In the genomic region with DNA sequence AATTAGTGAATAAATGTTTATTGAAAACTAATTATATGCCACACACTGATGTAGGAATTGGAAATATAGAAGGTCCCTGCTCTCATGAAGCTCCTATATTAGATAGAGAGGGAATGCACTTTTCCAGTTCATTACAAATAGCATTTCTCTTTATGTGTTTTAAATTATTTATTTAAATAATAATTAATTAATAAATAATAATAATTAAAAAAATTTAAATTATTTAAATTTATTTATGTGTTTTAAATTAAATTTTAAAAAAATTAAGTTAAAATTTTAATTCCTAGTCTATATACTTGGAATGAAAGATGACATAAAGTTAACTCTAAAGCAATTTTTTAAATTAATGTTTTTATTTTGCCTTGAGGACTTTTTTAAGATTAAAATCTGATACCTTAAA, we compare ENCODE assay signal across 21 cellular contexts.
"Had no signal": no experiment of that assay in that cellular context is flagged by ENCODE, and none has a peak within 500 bp of the region (broad histone marks: within the 10 kb centered on the region; RNA-seq: fewer than 3 reads in every experiment).

No MANE protein-coding gene starts in this region.

- H3K9ac ChIP-seq: neural progenitor cell had no signal

- H3K4me3 ChIP-seq: hepatocyte, left lung, lung, neural progenitor cell, right atrium auricular region, right lobe of liver, tibial nerve, uterus had no signal

- H3K4me1 ChIP-seq: left lung, right atrium auricular region, right lobe of liver, tibial nerve, uterus had no signal

- ATAC-seq: left colon; left lung; natural killer cell; right lobe of liver; stimulated activated effector memory CD8-positive, alpha-beta T cell treated with anti-CD3 and anti-CD28 coated beads, Interleukin-12 subunit alpha, Interleukin-12 subunit beta, amount 100 ng/mL, for 72 hours; stimulated activated naive CD8-positive, alpha-beta T cell treated with anti-CD3 and anti-CD28 coated beads, Interleukin-15, amount 100 ng/mL, for 72 hours had no signal

- H3K36me3 ChIP-seq: left lung, neural progenitor cell, neutrophil, right atrium auricular region, right lobe of liver, tibial nerve, uterus had no signal

- FAIRE-seq: keratinocyte had no signal

- H3K27ac ChIP-seq: hepatocyte, left lung, neural progenitor cell, neutrophil, right atrium auricular region, right lobe of liver, tibial nerve, uterus had no signal

- H3K9me3 ChIP-seq: left lung, neutrophil, right atrium auricular region, right lobe of liver, tibial nerve, uterus had no signal

- DNase-seq: left colon; left lung; mesendoderm; naive B cell; natural killer cell; nephron progenitor cell; occipital lobe; right lobe of liver; stimulated activated CD4-positive, alpha-beta T cell treated with anti-CD3 and anti-CD28 coated beads, Interleukin-4, amount 100 ng/mL, for 24 hours; stimulated activated naive CD4-positive, alpha-beta T cell; stimulated activated naive CD8-positive, alpha-beta T cell treated with anti-CD3 and anti-CD28 coated beads, Interleukin-15, amount 100 ng/mL, for 72 hours; substantia nigra; uterus had no signal

- H3K27me3 ChIP-seq: hepatocyte, left lung, neural progenitor cell, neutrophil, right atrium auricular region, right lobe of liver, tibial nerve, uterus had no signal
